In the genomic region with DNA sequence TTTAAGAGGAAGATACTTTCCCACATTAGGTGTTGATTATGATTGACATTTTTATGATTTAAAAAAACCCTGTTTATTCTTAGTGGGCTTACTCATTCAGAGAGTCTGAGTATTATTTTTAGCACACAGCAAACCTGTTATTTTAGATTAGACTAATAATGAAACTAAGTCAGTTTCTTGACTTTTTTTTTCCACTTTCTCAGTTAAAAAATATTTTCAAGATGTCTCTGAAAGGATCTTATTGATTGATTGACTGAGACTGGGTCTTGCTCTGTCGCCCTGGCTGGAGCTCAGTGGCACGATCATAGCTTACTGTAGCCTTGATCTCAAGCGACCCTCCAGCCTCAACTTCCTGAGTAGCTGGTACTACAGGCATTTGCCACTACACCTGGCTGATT, we compare ENCODE assay signal across 10 cellular contexts. TPM values are rescaled to one million over a fixed set of nuclear protein-coding genes. Genes with fewer than 3 reads are reported as not detected.
DNase-seq lines count a peak whose midpoint lies in the region; ATAC-seq and TF ChIP-seq lines count a peak whose summit lies in the region.
"Had no signal": no experiment of that assay in that cellular context is flagged by ENCODE, and none has a peak within 500 bp of the region (broad histone marks: within the 10 kb centered on the region; RNA-seq: fewer than 3 reads in every experiment).

No MANE protein-coding gene starts in this region.

- no peaks in the 10 kb centered on the region for H3K27me3 Mint-ChIP-seq in activated B cell treated with CpG ODN at 0.5 μM for 24 hours

- ATAC-seq in GM19043 (IDR thresholded peaks at IDR 0.05; ENCODE audit: low read depth, unreplicated experiment), result peak; percentile 46
- ATAC-seq in HG02981 (IDR thresholded peaks at IDR 0.05; ENCODE audit: unreplicated experiment), result peak; percentile 52
- ATAC-seq in activated B cell treated with CpG ODN at 0.5 μM for 24 hours (ENCODE audit: low read depth), result peak; percentile 25
- ATAC-seq in HG03469 (IDR thresholded peaks at IDR 0.05; ENCODE audit: unreplicated experiment), result no peak
- ATAC-seq: esophagus mucosa had no signal

- H3K4me1 Mint-ChIP-seq in activated B cell treated with CpG ODN at 0.5 μM for 24 hours, result peaks cover 95% of the 10 kb centered on the region

- peak overlapping the region; percentile 59 for H3K4me3 Mint-ChIP-seq in activated B cell treated with CpG ODN at 0.5 μM for 24 hours
- H3K4me3 Mint-ChIP-seq: mesothelial cell of epicardium had no signal

- CTCF ChIA-PET in activated B cell treated with CpG ODN at 0.5 μM for 24 hours (lab: Charles Lee), result interaction anchor here (1.0 to 2.5 kb wide), 5 partner anchors 8 to 499 kb away, joined by 3 to 11 read pairs (median 5); partner anchors contain the start of gene INPP5F

- H3K36me3 Mint-ChIP-seq in activated B cell treated with CpG ODN at 0.5 μM for 24 hours (ENCODE audit: low read depth), result peaks cover 25% of the 10 kb centered on the region
- H3K36me3 Mint-ChIP-seq: mesothelial cell of epicardium had no signal

- peaks cover 22% of the 10 kb centered on the region for H3K9me3 Mint-ChIP-seq in activated B cell treated with CpG ODN at 0.5 μM for 24 hours

- POLR2A ChIA-PET in activated B cell treated with CpG ODN at 0.5 μM for 24 hours (lab: Charles Lee), result interaction anchor here (0.7 to 8.6 kb wide), 13 partner anchors 9 to 167 kb away, joined by 3 to 236 read pairs (median 5); partner anchors contain the start of genes INPP5F, MCMBP and RGS10

- TF ChIP-seq CTCF in activated B cell treated with CpG ODN at 0.5 μM for 24 hours (IDR thresholded peaks at IDR 0.05), result no peak

- intact Hi-C loops in activated B cell treated with CpG ODN at 0.5 μM for 24 hours (cut with micrococcal nuclease), result loop anchor here (2.0 kb wide), 2 partner anchors 109 to 399 kb away; partner anchors contain the start of gene TIAL1

- DNase-seq in CD1c-positive myeloid dendritic cell (ENCODE audit: extremely low spot score), result peak; percentile 62
- peak; percentile 31 for DNase-seq in activated B cell treated with CpG ODN at 0.5 μM for 24 hours
- DNase-seq in GDM1 (lab: John Stamatoyannopoulos, UW), result no peak
- DNase-seq in hypothalamus (lab: John Stamatoyannopoulos, UW), result no peak
- DNase-seq in SKM-1 (lab: John Stamatoyannopoulos, UW; ENCODE audit: unreplicated experiment), result no peak

- H3K27ac Mint-ChIP-seq in activated B cell treated with CpG ODN at 0.5 μM for 24 hours, result peak overlapping the region; percentile 97
- H3K27ac Mint-ChIP-seq: mesothelial cell of epicardium had no signal

RNA-seq across cellular contexts. Expression of gene INPP5F, which starts 20.4 kb away (rescaled TPM):
- 45.9 and 53.5 TPM in 2 replicates for total RNA-seq in activated B cell treated with CpG ODN at 0.5 μM for 24 hours

RNA-seq across cellular contexts. Expression of gene BAG3, which starts 54.3 kb away (rescaled TPM):
- 4.3 and 4.7 TPM in 2 replicates for total RNA-seq in activated B cell treated with CpG ODN at 0.5 μM for 24 hours

Comparison
In these comparisons a context has a peak if more than half of its experiments do, and no peak if none do; other contexts are left out.
1. DNase-seq: peak in CD1c-positive myeloid dendritic cell (single experiment) and activated B cell treated with CpG ODN at 0.5 μM for 24 hours (single experiment); none in GDM1 (single experiment), hypothalamus (0 of 51) and SKM-1 (single experiment).